Comparison of ENCODE assay signal across 1 cellular context in the genomic region with DNA sequence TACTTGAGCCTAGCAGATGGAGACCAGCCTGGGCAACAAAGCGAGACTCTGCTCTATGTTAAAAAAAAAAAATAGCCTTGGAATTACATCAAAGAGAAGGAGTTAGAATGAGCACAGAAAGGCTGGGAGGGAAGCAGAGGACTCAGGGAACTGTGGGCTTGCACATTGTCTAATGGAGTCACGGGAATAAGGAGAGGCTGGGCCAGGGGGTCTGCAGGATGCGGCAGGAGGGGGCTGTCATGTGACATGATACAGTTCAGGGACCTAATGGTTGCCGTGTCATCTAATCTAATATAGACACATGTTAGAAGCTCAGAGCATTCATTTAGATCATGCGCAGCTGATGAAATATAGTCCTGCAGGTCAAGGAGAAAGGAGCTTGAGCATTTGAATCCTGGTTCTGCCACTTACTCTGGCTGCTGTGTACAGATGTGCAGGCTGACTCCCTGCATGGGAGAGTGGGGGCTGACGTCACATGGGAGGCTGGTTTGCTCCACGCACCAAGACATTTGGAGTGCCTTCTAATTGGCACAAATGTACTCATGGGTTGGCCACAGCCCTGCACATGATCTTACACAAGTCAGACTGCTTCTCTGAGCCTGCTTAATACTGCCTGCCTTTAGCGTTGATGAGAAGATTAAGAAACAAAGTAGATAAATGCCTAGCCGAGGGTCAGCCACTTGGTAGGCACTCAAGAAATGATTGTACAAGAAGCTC.
TF ChIP-seq lines count a peak whose summit lies in the region.

No MANE protein-coding gene starts in this region.

TF ChIP-seq in WTC11, 78 proteins besides CTCF, POLR2A, EP300 and RAD21 (continued from another document):
- TF ChIP-seq, protein P1, sequence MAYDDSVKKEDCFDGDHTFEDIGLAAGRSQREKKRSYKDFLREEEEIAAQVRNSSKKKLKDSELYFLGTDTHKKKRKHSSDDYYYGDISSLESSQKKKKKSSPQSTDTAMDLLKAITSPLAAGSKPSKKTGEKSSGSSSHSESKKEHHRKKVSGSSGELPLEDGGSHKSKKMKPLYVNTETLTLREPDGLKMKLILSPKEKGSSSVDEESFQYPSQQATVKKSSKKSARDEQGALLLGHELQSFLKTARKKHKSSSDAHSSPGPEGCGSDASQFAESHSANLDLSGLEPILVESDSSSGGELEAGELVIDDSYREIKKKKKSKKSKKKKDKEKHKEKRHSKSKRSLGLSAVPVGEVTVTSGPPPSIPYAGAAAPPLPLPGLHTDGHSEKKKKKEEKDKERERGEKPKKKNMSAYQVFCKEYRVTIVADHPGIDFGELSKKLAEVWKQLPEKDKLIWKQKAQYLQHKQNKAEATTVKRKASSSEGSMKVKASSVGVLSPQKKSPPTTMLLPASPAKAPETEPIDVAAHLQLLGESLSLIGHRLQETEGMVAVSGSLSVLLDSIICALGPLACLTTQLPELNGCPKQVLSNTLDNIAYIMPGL (CRISPR knock-in tag; IDR thresholded peaks at IDR 0.05) = no peak
- TF ChIP-seq ZNF138 (CRISPR knock-in tag; conservative IDR thresholded peaks at IDR 0.05) = no peak
- TF ChIP-seq, protein P2, sequence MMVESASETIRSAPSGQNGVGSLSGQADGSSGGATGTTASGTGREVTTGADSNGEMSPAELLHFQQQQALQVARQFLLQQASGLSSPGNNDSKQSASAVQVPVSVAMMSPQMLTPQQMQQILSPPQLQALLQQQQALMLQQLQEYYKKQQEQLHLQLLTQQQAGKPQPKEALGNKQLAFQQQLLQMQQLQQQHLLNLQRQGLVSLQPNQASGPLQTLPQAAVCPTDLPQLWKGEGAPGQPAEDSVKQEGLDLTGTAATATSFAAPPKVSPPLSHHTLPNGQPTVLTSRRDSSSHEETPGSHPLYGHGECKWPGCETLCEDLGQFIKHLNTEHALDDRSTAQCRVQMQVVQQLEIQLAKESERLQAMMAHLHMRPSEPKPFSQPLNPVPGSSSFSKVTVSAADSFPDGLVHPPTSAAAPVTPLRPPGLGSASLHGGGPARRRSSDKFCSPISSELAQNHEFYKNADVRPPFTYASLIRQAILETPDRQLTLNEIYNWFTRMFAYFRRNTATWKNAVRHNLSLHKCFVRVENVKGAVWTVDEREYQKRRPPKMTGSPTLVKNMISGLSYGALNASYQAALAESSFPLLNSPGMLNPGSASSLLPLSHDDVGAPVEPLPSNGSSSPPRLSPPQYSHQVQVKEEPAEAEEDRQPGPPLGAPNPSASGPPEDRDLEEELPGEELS (CRISPR knock-in tag; IDR thresholded peaks at IDR 0.05) = no peak
